8 cellular contexts compared by ENCODE assay signal in the genomic region with DNA sequence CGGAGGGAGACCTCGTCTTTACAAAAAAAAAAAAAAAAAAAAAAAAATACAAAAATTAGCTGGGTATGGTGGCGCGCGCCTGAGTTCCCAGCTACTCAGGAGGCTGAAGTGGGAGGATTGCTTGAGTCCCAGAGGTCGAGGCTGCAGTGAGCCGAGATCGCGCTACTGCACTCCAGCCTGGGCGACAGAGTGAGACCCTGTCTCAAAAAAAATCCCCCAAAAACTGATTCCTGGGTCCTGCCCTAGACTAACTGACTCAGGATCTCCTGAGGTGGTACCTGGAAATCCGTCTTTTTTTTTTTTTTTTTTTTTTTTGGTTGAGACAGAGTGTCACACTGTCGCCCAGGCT. TPM values are rescaled to one million over a fixed set of nuclear protein-coding genes. Genes with fewer than 3 reads are reported as not detected.
A peak's percentile ranks its signal among the peaks of the same experiment; 100 is the strongest.
DNase-seq lines count a peak whose midpoint lies in the region; ATAC-seq and TF ChIP-seq lines count a peak whose summit lies in the region.
"Not testable (repeated sequence)": the region's sequence is repeated elsewhere in the genome, so short reads cannot be mapped to it uniquely, and the experiment has no call there.

No MANE protein-coding gene starts in this region.

- TF ChIP-seq CTCF in AG04449 (IDR thresholded peaks at IDR 0.05; ENCODE audit: insufficient read depth, low read length, missing control alignments); Peyer's patch (IDR thresholded peaks at IDR 0.05); smooth muscle cell (IDR thresholded peaks at IDR 0.05; ENCODE audit: borderline replicate concordance, insufficient read depth, poor library complexity, severe bottlenecking): not testable (repeated sequence)

- H3K4me1 Mint-ChIP-seq in activated naive CD4-positive, alpha-beta T cell treated with anti-CD3 and anti-CD28 coated beads, Interleukin-2, amount 10 ng/mL, durations not matched to agents 7 days and 5 days: peaks cover 19% of the 10 kb centered on the region
- H3K4me1 Mint-ChIP-seq in naive thymus-derived CD4-positive, alpha-beta T cell: peaks cover 0 to 12% (median 4%) of the 10 kb centered on the region in 7 donors

- H3K4me2 ChIP-seq in smooth muscle cell: peak overlapping the region; percentile 96

- H3K4me3 ChIP-seq in AG04449 (ENCODE audit: low read depth, low read length): peak overlapping the region; percentile 84
- H3K4me3 ChIP-seq in H7 (ENCODE audit: insufficient read depth, low read depth, low read length): peak overlapping the region; percentile 68
- peak overlapping the region; percentile 52 to 91 (median 63) for H3K4me3 ChIP-seq in Peyer's patch
- H3K4me3 ChIP-seq in ectodermal cell (ENCODE audit: insufficient read depth, low read depth, low read length): peak overlapping the region; percentile 71
- H3K4me3 ChIP-seq in iPS DF 6.9 (ENCODE audit: low read length): peak overlapping the region; percentile 81; the same call in 1 of the 2 replicates
- H3K4me3 ChIP-seq in naive thymus-derived CD4-positive, alpha-beta T cell (ENCODE audit: low read length): peak overlapping the region; percentile 75
- peak overlapping the region; percentile 64 for H3K4me3 ChIP-seq in smooth muscle cell

- H3K27me3 Mint-ChIP-seq in activated naive CD4-positive, alpha-beta T cell treated with anti-CD3 and anti-CD28 coated beads, Interleukin-2, amount 10 ng/mL, durations not matched to agents 7 days and 5 days; naive thymus-derived CD4-positive, alpha-beta T cell: not testable (repeated sequence)

- H3F3A ChIP-seq in smooth muscle cell (ENCODE audit: low read depth): not testable (repeated sequence)

- H3K4me1 ChIP-seq in Peyer's patch; ectodermal cell (ENCODE audit: control insufficient read depth, insufficient read depth, low read length); iPS DF 6.9 (ENCODE audit: control insufficient read depth, insufficient read depth, low read length); naive thymus-derived CD4-positive, alpha-beta T cell (ENCODE audit: control insufficient read depth in 2 of 2, insufficient read depth in 2 of 2, low read length in 2 of 2); smooth muscle cell (ENCODE audit: low read depth): not testable (repeated sequence)

- H3K9ac ChIP-seq in smooth muscle cell (ENCODE audit: low read depth): peak overlapping the region; percentile 53

- not testable (repeated sequence) for H3K36me3 Mint-ChIP-seq in activated naive CD4-positive, alpha-beta T cell treated with anti-CD3 and anti-CD28 coated beads, Interleukin-2, amount 10 ng/mL, durations not matched to agents 7 days and 5 days; naive thymus-derived CD4-positive, alpha-beta T cell

- CTCF ChIA-PET in AG04449 (lab: Yijun Ruan, JAX): interaction anchor here (0.8 to 9.0 kb wide), 9 partner anchors 11 to 165 kb away, joined by 3 to 88 read pairs (median 3); a partner anchor contains a TSS
- CTCF ChIA-PET in activated naive CD4-positive, alpha-beta T cell treated with anti-CD3 and anti-CD28 coated beads, Interleukin-2, amount 10 ng/mL, durations not matched to agents 7 days and 5 days (lab: Charles Lee): interaction anchor here (0.8 to 4.8 kb wide), 5 partner anchors 12 to 164 kb away, joined by 3 to 26 read pairs (median 4); no protein-coding TSS in a partner anchor
- CTCF ChIA-PET in naive thymus-derived CD4-positive, alpha-beta T cell (lab: Charles Lee): interaction anchor here (0.6 to 3.4 kb wide), 5 partner anchors 11 to 163 kb away, joined by 4 to 19 read pairs (median 5); a partner anchor contains a TSS

- WGBS in ectodermal cell, 2 experiments: 73 to 78% methylated on average over 10 of the region's 12 CpGs
- no CpG with 5 or more reads among the region's 12 CpGs for WGBS in iPS DF 6.9 (ENCODE audit: insufficient coverage, insufficient read length)
- WGBS in smooth muscle cell (ENCODE audit: low lambda C conversion rate): 81% methylated on average over 11 of the region's 12 CpGs

- not testable (repeated sequence) for H3K27me3 ChIP-seq in H7 (ENCODE audit: control insufficient read depth, insufficient read depth, low read length); Peyer's patch; ectodermal cell (ENCODE audit: control insufficient read depth, insufficient read depth, low read length, poor library complexity, severe bottlenecking); iPS DF 6.9 (ENCODE audit: control insufficient read depth, insufficient read depth, low read length); naive thymus-derived CD4-positive, alpha-beta T cell (ENCODE audit: control insufficient read depth in 2 of 2, insufficient read depth in 2 of 2, low read length in 2 of 2); smooth muscle cell (ENCODE audit: low read depth)

- intact Hi-C loops in naive thymus-derived CD4-positive, alpha-beta T cell (cut with micrococcal nuclease): loop anchor here (5.0 to 10.0 kb wide), 3 partner anchors 274 to 1519 kb away; a partner anchor contains a TSS

- not testable (repeated sequence) for ATAC-seq in naive thymus-derived CD4-positive, alpha-beta T cell

- not testable (repeated sequence) for H3K9me3 ChIP-seq in Peyer's patch; ectodermal cell (ENCODE audit: control insufficient read depth, low read length); iPS DF 6.9 (ENCODE audit: control insufficient read depth, insufficient read depth, low read length); naive thymus-derived CD4-positive, alpha-beta T cell (ENCODE audit: control insufficient read depth in 2 of 3, low read length in 3 of 3); smooth muscle cell (replicated peaks; ENCODE audit: low read depth)

- TF ChIP-seq POLR2A in Peyer's patch (IDR thresholded peaks at IDR 0.05): not testable (repeated sequence)

- H3K4me3 Mint-ChIP-seq in activated naive CD4-positive, alpha-beta T cell treated with anti-CD3 and anti-CD28 coated beads, Interleukin-2, amount 10 ng/mL, durations not matched to agents 7 days and 5 days: peak overlapping the region; percentile 81
- peak overlapping the region; percentile 81 to 89 (median 88) for H3K4me3 Mint-ChIP-seq in naive thymus-derived CD4-positive, alpha-beta T cell

- peak overlapping the region; percentile 68 to 85 (median 72) for H3K27ac ChIP-seq in Peyer's patch
- H3K27ac ChIP-seq in ectodermal cell (ENCODE audit: insufficient read depth, low read depth, low read length, poor library complexity, severe bottlenecking); iPS DF 6.9 (ENCODE audit: low read length); smooth muscle cell (ENCODE audit: low read depth): not testable (repeated sequence)
- H3K27ac ChIP-seq in naive thymus-derived CD4-positive, alpha-beta T cell (ENCODE audit: low read depth, low read length): peak overlapping the region; percentile 87

- H2AFZ ChIP-seq in smooth muscle cell (ENCODE audit: low read depth): peak overlapping the region; percentile 97

- H3K9me3 Mint-ChIP-seq in activated naive CD4-positive, alpha-beta T cell treated with anti-CD3 and anti-CD28 coated beads, Interleukin-2, amount 10 ng/mL, durations not matched to agents 7 days and 5 days; naive thymus-derived CD4-positive, alpha-beta T cell: not testable (repeated sequence)

- DNase-seq in AG04449 (ENCODE audit: low read depth, low spot score); H7; activated naive CD4-positive, alpha-beta T cell treated with anti-CD3 and anti-CD28 coated beads, Interleukin-2, amount 10 ng/mL, durations not matched to agents 7 days and 5 days; iPS DF 6.9 (ENCODE audit: low read depth, low spot score); naive thymus-derived CD4-positive, alpha-beta T cell; smooth muscle cell (lab: John Stamatoyannopoulos, UW; ENCODE audit: unreplicated experiment): not testable (repeated sequence)
- peak in 1 of 3 donors; percentile 46 for DNase-seq in Peyer's patch

- H4K20me1 ChIP-seq in smooth muscle cell (ENCODE audit: low read depth): not testable (repeated sequence)

- H3K27ac Mint-ChIP-seq in activated naive CD4-positive, alpha-beta T cell treated with anti-CD3 and anti-CD28 coated beads, Interleukin-2, amount 10 ng/mL, durations not matched to agents 7 days and 5 days: peak overlapping the region; percentile 91
- peak overlapping the region in 8 of 9 donors; percentile 31 to 92 (median 88) for H3K27ac Mint-ChIP-seq in naive thymus-derived CD4-positive, alpha-beta T cell

- H3K36me3 ChIP-seq in H7 (replicated peaks; ENCODE audit: control insufficient read depth, insufficient read depth, low read length); Peyer's patch; ectodermal cell (ENCODE audit: control insufficient read depth, insufficient read depth, low read length); iPS DF 6.9 (ENCODE audit: control insufficient read depth, insufficient read depth, low read length); naive thymus-derived CD4-positive, alpha-beta T cell (ENCODE audit: control insufficient read depth in 2 of 3, insufficient read depth in 3 of 3, low read length in 3 of 3); smooth muscle cell (ENCODE audit: low read depth): not testable (repeated sequence)

- POLR2A ChIA-PET in AG04449 (lab: Yijun Ruan, JAX): interaction anchor here (0.6 to 0.7 kb wide), 2 partner anchors 40 to 130 kb away, joined by 4 read pairs; no protein-coding TSS in a partner anchor
- POLR2A ChIA-PET in naive thymus-derived CD4-positive, alpha-beta T cell (lab: Charles Lee): interaction anchor here (0.8 to 2.6 kb wide), 15 partner anchors 8 to 163 kb away, joined by 3 to 11 read pairs (median 4); a partner anchor contains a TSS

- not testable (repeated sequence) for H3K79me2 ChIP-seq in smooth muscle cell (ENCODE audit: low read depth)

RNA-seq across cellular contexts. Expression of a gene that starts 0.5 kb away (rescaled TPM):
- total RNA-seq in H7 (2014; rRNA removed; shearing (Covaris generic)): 6.2 and 7.8 TPM in 2 replicates
- total RNA-seq in Peyer's patch: 10 to 100 TPM in 2 of 4 donors, 1 to 10 TPM in 2; 9.1 to 53.6 (median 9.7) TPM
- polyA plus RNA-seq in ectodermal cell (2013, experiment 1 of 4): 48.7 TPM
- 62.7 TPM for polyA plus RNA-seq in ectodermal cell (2013, experiment 2 of 4)
- 42.0 TPM for polyA plus RNA-seq in ectodermal cell (2013, experiment 3 of 4)
- polyA plus RNA-seq in ectodermal cell (2013, experiment 4 of 4): 56.1 TPM
- 10 to 100 TPM in 3 of 5 experiments, 1 to 10 TPM in 2; 5.2 to 13.0 (median 10.2) TPM for total RNA-seq in naive thymus-derived CD4-positive, alpha-beta T cell
- polyA plus RNA-seq in naive thymus-derived CD4-positive, alpha-beta T cell: 1 to 10 TPM; 4.2 to 8.8 TPM
- total RNA-seq in smooth muscle cell: 26.4 and 28.4 TPM in 2 replicates
- polyA plus RNA-seq in smooth muscle cell: 22.5 and 26.2 TPM in 2 replicates

RNA-seq across cellular contexts. Expression of a gene that starts 30.3 kb away (rescaled TPM):
- total RNA-seq in H7 (2014; rRNA removed; shearing (Covaris generic)): 4.6 and 7.4 TPM in 2 replicates
- total RNA-seq in Peyer's patch (10 to 100 TPM; 19.5 to 21.4 (median 20.1) TPM), smooth muscle cell (8.9 and 9.4 TPM in 2 replicates)
- polyA plus RNA-seq in ectodermal cell (2013, experiment 1 of 4): 12.1 TPM
- 11.5 TPM for polyA plus RNA-seq in ectodermal cell (2013, experiment 2 of 4)
- 9.6 TPM for polyA plus RNA-seq in ectodermal cell (2013, experiment 3 of 4)
- polyA plus RNA-seq in ectodermal cell (2013, experiment 4 of 4): 9.8 TPM
- 10 to 100 TPM; 36.7 to 43.8 (median 38.8) TPM for total RNA-seq in naive thymus-derived CD4-positive, alpha-beta T cell
- polyA plus RNA-seq in naive thymus-derived CD4-positive, alpha-beta T cell: 10 to 100 TPM in 1 of 2 donors, 1 to 10 TPM in 1; 9.7 to 10.7 TPM
- 3.6 and 4.5 TPM in 2 replicates for polyA plus RNA-seq in smooth muscle cell
